ENCODE assay signal across 15 cellular contexts in genomic region chr16:27703545-27703944, GRCh38.
DNase-seq lines count a peak whose midpoint lies in the region; ATAC-seq and TF ChIP-seq lines count a peak whose summit lies in the region.
"Had no signal": no experiment of that assay in that cellular context is flagged by ENCODE, and none has a peak within 500 bp of the region (broad histone marks: within the 10 kb centered on the region; RNA-seq: fewer than 3 reads in every experiment).

No MANE protein-coding gene starts in this region.

- no peaks in the 10 kb centered on the region for H3K27me3 Mint-ChIP-seq in memory B cell

- intact Hi-C loops in cardiac septum (cut with DNase I) (no loop called here), Right ventricle myocardium superior (cut with DNase I) (no loop called here), Right ventricle myocardium inferior (cut with DNase I) (no loop called here)

- H3K36me3 Mint-ChIP-seq in memory B cell, result peaks cover 29% of the 10 kb centered on the region

- H3K9me3 Mint-ChIP-seq in memory B cell, result no peaks in the 10 kb centered on the region

- no peaks in the 10 kb centered on the region for H3K4me1 Mint-ChIP-seq in memory B cell

- TF ChIP-seq CTCF in choroid plexus epithelial cell (conservative IDR thresholded peaks at IDR 0.05; ENCODE audit: low read depth, low read length), result no peak

- no peak overlapping the region for H3K4me3 Mint-ChIP-seq in memory B cell

- H3K4me3 ChIP-seq in choroid plexus epithelial cell (ENCODE audit: low read depth, low read length), result no peak overlapping the region
- H3K4me3 ChIP-seq: A549, breast epithelium, heart right ventricle, stomach had no signal

- peak overlapping the region; percentile 31 for H3K27ac Mint-ChIP-seq in memory B cell

- ATAC-seq in Right ventricle myocardium superior (ENCODE audit: poor library complexity), result no peak
- no peak for ATAC-seq in memory B cell (ENCODE audit: low read depth)
- no peak for ATAC-seq in GM18867 (IDR thresholded peaks at IDR 0.05; ENCODE audit: unreplicated experiment)
- ATAC-seq in HG02610 (IDR thresholded peaks at IDR 0.05; ENCODE audit: unreplicated experiment), result no peak
- no peak for ATAC-seq in Right ventricle myocardium inferior
- ATAC-seq: A549, heart right ventricle, left lobe of liver had no signal

- DNase-seq in cardiac septum (ENCODE audit: low spot score), result peak; percentile 24
- DNase-seq in Right ventricle myocardium superior, result no peak
- DNase-seq in choroid plexus epithelial cell (ENCODE audit: low read depth), result peak; percentile 62
- DNase-seq in memory B cell (ENCODE audit: low spot score in 2 of 2), result no peak
- DNase-seq in amniotic stem cell (lab: John Stamatoyannopoulos, UW), result no peak
- DNase-seq in Right ventricle myocardium inferior (ENCODE audit: missing footprints), result no peak
- DNase-seq: activated CD8-positive, alpha-beta memory T cell treated with anti-CD3 and anti-CD28 coated beads for 24 hours; Calu3; heart right ventricle; stomach had no signal

Comparison
In these comparisons a context has a peak if more than half of its experiments do, and no peak if none do; other contexts are left out.
1. DNase-seq: peak in cardiac septum (single experiment) and choroid plexus epithelial cell (single experiment); none in Right ventricle myocardium superior (single experiment), memory B cell (0 of 2), amniotic stem cell (single experiment) and Right ventricle myocardium inferior (single experiment).